Comparison of ENCODE assay signal across 20 cellular contexts in genomic region chr1:236204656-236205055, GRCh38.
DNase-seq lines count a peak whose midpoint lies in the region; ATAC-seq, FAIRE-seq and TF ChIP-seq lines count a peak whose summit lies in the region.
"Had no signal": no experiment of that assay in that cellular context is flagged by ENCODE, and none has a peak within 500 bp of the region (broad histone marks: within the 10 kb centered on the region; RNA-seq: fewer than 3 reads in every experiment).

No MANE protein-coding gene starts in this region.

- intact Hi-C loops in left cardiac atrium (cut with DNase I): no loop called here

- H3K27me3 ChIP-seq in skeletal muscle satellite cell (ENCODE audit: control insufficient read depth, insufficient read depth, low read length): no peaks in the 10 kb centered on the region

- peak overlapping the region; percentile 15 for H3K4me2 ChIP-seq in skeletal muscle satellite cell (ENCODE audit: low read length)

- peaks cover 3% of the 10 kb centered on the region for H3K36me3 ChIP-seq in skeletal muscle satellite cell (ENCODE audit: insufficient read depth, low read length)

- DNase-seq in GM18507 (ENCODE audit: extremely low spot score, insufficient read length, low read depth) (no peak), SK-MEL-5 (ENCODE audit: low read depth, low spot score) (peak; percentile 23), foreskin fibroblast (peak; percentile 14 to 56), DMS 273 treated with DMSO at 0.1 percent for 48 hours (lab: John Stamatoyannopoulos, UW) (no peak), left cardiac atrium (no peak), NOMO-1 treated with DMSO at 0.1 percent for 48 hours (lab: John Stamatoyannopoulos, UW; ENCODE audit: unreplicated experiment) (no peak), T-helper 9 cell (no peak)
- DNase-seq: ACHN; AML-193; Caco-2; Kasumi-1; NCI-H1417 treated with DMSO at 0.1 percent for 48 hours; NCI-H2029; NCI-H2171 treated with DMSO at 0.1 percent for 48 hours; NCI-H446 treated with DMSO at 0.1 percent for 48 hours; NK-92 treated with Interleukin-12 subunit alpha and Interleukin-12 subunit beta, amount 100 ng/mL, for 24 hours; OCI-M1; RPMI8226; SIG-M5 had no signal

- no peak for TF ChIP-seq CTCF in foreskin fibroblast (IDR thresholded peaks at IDR 0.05; ENCODE audit: low read depth, low read length)

- no peak overlapping the region for H3K4me3 ChIP-seq in foreskin fibroblast (ENCODE audit: low read depth in 1 of 2, low read length in 2 of 2)
- no peak overlapping the region for H3K4me3 ChIP-seq in skeletal muscle satellite cell (ENCODE audit: low read length)

- H3K9me3 ChIP-seq in skeletal muscle satellite cell (replicated peaks; ENCODE audit: low read length): peaks cover 5% of the 10 kb centered on the region

- in situ Hi-C loops in SK-MEL-5 (cut with HindIII; ENCODE audit: low pct_unique_long_range_greater_than_20kb, low sequenced_read_pairs): no loop called here

- no peak for ATAC-seq in left cardiac atrium

- H3K4me1 ChIP-seq in skeletal muscle satellite cell (ENCODE audit: control insufficient read depth, insufficient read depth, low read length): peaks cover 15% of the 10 kb centered on the region
- H3K4me1 ChIP-seq: Caco-2 had no signal

- no peak overlapping the region for H3K9ac ChIP-seq in skeletal muscle satellite cell (ENCODE audit: low read depth, low read length)

- peak; percentile 24 for FAIRE-seq in GM18507 (lab: Jason Lieb, UNC)

Comparison
In these comparisons a context has a peak if more than half of its experiments do, and no peak if none do; other contexts are left out.
1. DNase-seq: peak in SK-MEL-5 (single experiment) and foreskin fibroblast (2 of 2); none in GM18507 (single experiment), DMS 273 treated with DMSO at 0.1 percent for 48 hours (single experiment), left cardiac atrium (single experiment), NOMO-1 treated with DMSO at 0.1 percent for 48 hours (single experiment) and T-helper 9 cell (single experiment).